24 cellular contexts compared by ENCODE assay signal in genomic region chr4:6230827-6231662, GRCh38. TPM values are rescaled to one million over a fixed set of nuclear protein-coding genes. Genes with fewer than 3 reads are reported as not detected.
A peak's percentile ranks its signal among the peaks of the same experiment; 100 is the strongest.
DNase-seq lines count a peak whose midpoint lies in the region; ATAC-seq, FAIRE-seq and TF ChIP-seq lines count a peak whose summit lies in the region.
"Had no signal": no experiment of that assay in that cellular context is flagged by ENCODE, and none has a peak within 500 bp of the region (broad histone marks: within the 10 kb centered on the region; RNA-seq: fewer than 3 reads in every experiment).

No MANE protein-coding gene starts in this region.

- H3K79me1 ChIP-seq in IMR-90 (ENCODE audit: low read depth in 1 of 2, low read length in 2 of 2) (no peaks in the 10 kb centered on the region), H1 (ENCODE audit: low read depth, low read length) (no peaks in the 10 kb centered on the region)

- H2AFZ ChIP-seq in IMR-90 (replicated peaks; ENCODE audit: low read length, poor library complexity) (peak overlapping the region; percentile 32), H1 (ENCODE audit: low read length) (no peak overlapping the region)
- H2AFZ ChIP-seq: GM23338 had no signal

- no peak overlapping the region for H3K18ac ChIP-seq in IMR-90 (ENCODE audit: low read depth, low read length)
- no peak overlapping the region for H3K18ac ChIP-seq in H1 (ENCODE audit: extremely low read depth, low read length)

- TF ChIP-seq CTCF in IMR-90 (conservative IDR thresholded peaks at IDR 0.05; ENCODE audit: low read depth, low read length) (no peak), H1 (IDR thresholded peaks at IDR 0.05; ENCODE audit: control extremely low read depth in 1 of 3, insufficient read depth in 1 of 3, low read depth in 1 of 3, low read length in 3 of 3) (no peak), osteocyte (IDR thresholded peaks at IDR 0.05) (no peak), upper lobe of right lung (IDR thresholded peaks at IDR 0.05) (no peak)

- in situ Hi-C loops in IMR-90 (cut with MboI; ENCODE audit: low sequenced_read_pairs), result no loop called here

- dilution Hi-C loops in IMR-90 (cut with HindIII; ENCODE audit: low sequenced_read_pairs, unreplicated experiment), result no loop called here

- FAIRE-seq in H1 (lab: Jason Lieb, UNC), result no peak
- FAIRE-seq: GM12892 had no signal

- no peak overlapping the region for H2BK5ac ChIP-seq in IMR-90 (ENCODE audit: low read depth, low read length, poor library complexity, severe bottlenecking)
- no peak overlapping the region for H2BK5ac ChIP-seq in H1 (ENCODE audit: low read depth, low read length)

- H3K36me3 Mint-ChIP-seq in osteocyte (ENCODE audit: unreplicated experiment), result no peaks in the 10 kb centered on the region
- H3K36me3 Mint-ChIP-seq: CD4-positive, alpha-beta memory T cell had no signal

- no peak for TF ChIP-seq EP300 in H1 (IDR thresholded peaks at IDR 0.05; ENCODE audit: borderline replicate concordance in 1 of 2, low read depth in 2 of 2, low read length in 2 of 2)

- ATAC-seq in IMR-90 (ENCODE audit: low read depth) (no peak), upper lobe of right lung (no peak), HG02678 (IDR thresholded peaks at IDR 0.05; ENCODE audit: unreplicated experiment) (no peak), HG03439 (IDR thresholded peaks at IDR 0.05; ENCODE audit: unreplicated experiment) (no peak), GM18873 (IDR thresholded peaks at IDR 0.05; ENCODE audit: low FRiP score, unreplicated experiment) (no peak)
- ATAC-seq: GM23338 had no signal

- POLR2A ChIA-PET in IMR-90 (lab: Charles Lee; ENCODE audit: unreplicated experiment), result no interaction called here
- POLR2A ChIA-PET in H1 (lab: Charles Lee; ENCODE audit: partially characterized antibody), result no interaction called here

- H3K4ac ChIP-seq in IMR-90 (ENCODE audit: low read depth, low read length), result no peak overlapping the region
- H3K4ac ChIP-seq in H1 (replicated peaks; ENCODE audit: insufficient read length, low read depth, low read length), result no peak overlapping the region

- H3K27me3 ChIP-seq in IMR-90 (ENCODE audit: control insufficient read depth, insufficient read depth, low read length) (peaks cover 10% of the 10 kb centered on the region; the same call in 1 of the 2 replicates), H1 (replicated peaks in 1 of 4; ENCODE audit: control insufficient read depth in 3 of 4, extremely low read depth in 1 of 4, insufficient read depth in 3 of 4, low read length in 3 of 4) (no peaks in the 10 kb centered on the region), upper lobe of right lung (no peaks in the 10 kb centered on the region)

- H3K4me2 ChIP-seq in IMR-90 (ENCODE audit: low read depth, low read length) (no peak overlapping the region), H1 (ENCODE audit: insufficient read depth in 1 of 2, low read depth in 2 of 2, low read length in 2 of 2) (no peak overlapping the region)
- H3K4me2 ChIP-seq: GM23338 had no signal

- H3K23ac ChIP-seq in IMR-90 (ENCODE audit: low read depth, low read length) (no peak overlapping the region), H1 (ENCODE audit: insufficient read length) (no peak overlapping the region)

- H3K4me3 Mint-ChIP-seq in osteocyte (ENCODE audit: unreplicated experiment), result no peak overlapping the region
- H3K4me3 Mint-ChIP-seq: CD4-positive, alpha-beta memory T cell; GM23338 had no signal

- H3K27ac ChIP-seq in IMR-90 (ENCODE audit: insufficient read depth, low read length), result no peak overlapping the region
- no peak overlapping the region for H3K27ac ChIP-seq in H1 (ENCODE audit: low read depth, low read length)
- no peak overlapping the region for H3K27ac ChIP-seq in upper lobe of right lung

- H3K4me1 ChIP-seq in IMR-90 (ENCODE audit: control insufficient read depth, insufficient read depth, low read length) (no peaks in the 10 kb centered on the region), H1 (replicated peaks in 1 of 4; ENCODE audit: control insufficient read depth in 3 of 4, insufficient read depth in 4 of 4, low read length in 3 of 4) (no peaks in the 10 kb centered on the region; a peak in 1 of 7 replicates), upper lobe of right lung (no peaks in the 10 kb centered on the region)
- H3K4me1 ChIP-seq: Caco-2 had no signal

- TF ChIP-seq RAD21 in IMR-90 (IDR thresholded peaks at IDR 0.05; ENCODE audit: low read length), result no peak
- no peak for TF ChIP-seq RAD21 in H1 (IDR thresholded peaks at IDR 0.05 in 1 of 2, conservative IDR thresholded peaks at IDR 0.05 in 1 of 2; ENCODE audit: low read depth in 2 of 2, low read length in 2 of 2)

- H2BK20ac ChIP-seq in IMR-90 (ENCODE audit: low read depth, low read length), result no peak overlapping the region
- H2BK20ac ChIP-seq in H1 (ENCODE audit: low read length), result no peak overlapping the region

- H3K9me1 ChIP-seq in IMR-90 (ENCODE audit: insufficient read depth, low read length), result no peaks in the 10 kb centered on the region

- H2BK120ac ChIP-seq in IMR-90 (ENCODE audit: low read depth, low read length) (no peak overlapping the region), H1 (replicated peaks; ENCODE audit: low read depth, low read length) (no peak overlapping the region)

- TF ChIP-seq POLR2A in IMR-90 (IDR thresholded peaks at IDR 0.05; ENCODE audit: low read depth, low read length) (no peak), H1 (IDR thresholded peaks at IDR 0.05; ENCODE audit: control extremely low read depth in 1 of 2, low read depth in 2 of 2, low read length in 2 of 2) (no peak)

- intact Hi-C loops in IMR-90 (cut with micrococcal nuclease) (no loop called here), upper lobe of right lung (cut with DNase I) (no loop called here)

- no peaks in the 10 kb centered on the region for H3K79me2 ChIP-seq in H1 (ENCODE audit: control insufficient read depth in 1 of 2, insufficient read depth in 2 of 2, low read length in 2 of 2)

- H2AK5ac ChIP-seq in IMR-90 (ENCODE audit: low read depth, low read length) (no peak overlapping the region), H1 (ENCODE audit: low read depth, low read length) (no peak overlapping the region)

- H4K8ac ChIP-seq in IMR-90 (ENCODE audit: low read depth in 2 of 2, low read length in 2 of 2), result no peak overlapping the region
- H4K8ac ChIP-seq in H1 (ENCODE audit: extremely low read depth, insufficient read depth, low read length), result peak overlapping the region; percentile 53; the same call in 1 of the 2 replicates

- BruUV-seq in IMR-90 (replicated peaks; lab: Mats Ljungman, UMichigan), result no TSS peak

- H2AK9ac ChIP-seq in IMR-90 (replicated peaks; ENCODE audit: low read depth, low read length, poor library complexity), result no peak overlapping the region

- WGBS in IMR-90 (ENCODE audit: extremely low coverage in 2 of 2, insufficient read length in 1 of 2), 2 experiments, result 66% methylated on average over 20 of the region's 21 CpGs; no CpG with 5 or more reads in 1 of the 2 experiments
- 86% methylated on average over 17 of the region's 21 CpGs; no CpG with 5 or more reads in 1 of the 2 experiments for WGBS in H1 (ENCODE audit: extremely low coverage in 1 of 2, insufficient coverage in 1 of 2, insufficient read length in 1 of 2, insufficient replicate concordance in 2 of 2, low coverage in 1 of 2, low lambda C conversion rate in 2 of 2, missing lambda C conversion rate in 1 of 2), 2 experiments

- no peaks in the 10 kb centered on the region for H3K4me1 Mint-ChIP-seq in osteocyte (ENCODE audit: unreplicated experiment)
- H3K4me1 Mint-ChIP-seq: CD4-positive, alpha-beta memory T cell had no signal

- H3K36me3 ChIP-seq in IMR-90 (ENCODE audit: control insufficient read depth, insufficient read depth, low read length) (no peaks in the 10 kb centered on the region), H1 (ENCODE audit: control insufficient read depth in 2 of 4, insufficient read depth in 4 of 4, low read length in 3 of 4) (no peaks in the 10 kb centered on the region), upper lobe of right lung (no peaks in the 10 kb centered on the region)

- H2BK12ac ChIP-seq in H1 (ENCODE audit: low read depth, low read length), result no peak overlapping the region

- no peak overlapping the region for H3K56ac ChIP-seq in IMR-90 (ENCODE audit: extremely low read depth, insufficient read depth, low read length)
- H3K56ac ChIP-seq in H1 (replicated peaks; ENCODE audit: insufficient read length, low read depth, low read length), result no peak overlapping the region

- H3K9me3 Mint-ChIP-seq in osteocyte (ENCODE audit: unreplicated experiment), result no peaks in the 10 kb centered on the region
- H3K9me3 Mint-ChIP-seq: CD4-positive, alpha-beta memory T cell; GM23338 had no signal

- H3K27me3 Mint-ChIP-seq in osteocyte (ENCODE audit: unreplicated experiment), result peaks cover 4% of the 10 kb centered on the region

- H3K9ac ChIP-seq in IMR-90 (ENCODE audit: low read depth, low read length), result no peak overlapping the region
- H3K9ac ChIP-seq in H1 (replicated peaks in 1 of 4; ENCODE audit: extremely low read depth in 1 of 4, low read depth in 3 of 4, low read length in 3 of 4), result no peak overlapping the region

- no peaks in the 10 kb centered on the region for H4K20me1 ChIP-seq in IMR-90 (ENCODE audit: insufficient read depth, low read length)
- H4K20me1 ChIP-seq in H1 (replicated peaks in 1 of 2; ENCODE audit: control insufficient read depth in 1 of 2, insufficient read depth in 2 of 2, low read length in 2 of 2), result no peaks in the 10 kb centered on the region

- H3K14ac ChIP-seq in IMR-90 (replicated peaks; ENCODE audit: low read depth, low read length) (no peak overlapping the region), H1 (ENCODE audit: insufficient read length) (no peak overlapping the region)

- peaks cover 2% of the 10 kb centered on the region; the same call in 1 of the 2 replicates for H3K23me2 ChIP-seq in H1 (ENCODE audit: low read depth, low read length)

- CTCF ChIA-PET in IMR-90 (lab: Yijun Ruan, JAX), result no interaction called here
- CTCF ChIA-PET in H1 (lab: Charles Lee; ENCODE audit: partially characterized antibody), result interaction anchor here (1.0 to 1.5 kb wide), 3 partner anchors 20 to 233 kb away, joined by 3 to 7 read pairs (median 4); no protein-coding TSS in a partner anchor

- no peaks in the 10 kb centered on the region for H3K9me3 ChIP-seq in IMR-90 (ENCODE audit: control insufficient read depth, insufficient read depth, low read length)
- H3K9me3 ChIP-seq in H1 (ENCODE audit: insufficient read depth in 2 of 2, low read depth in 1 of 2, low read length in 1 of 2), result no peaks in the 10 kb centered on the region
- no peaks in the 10 kb centered on the region for H3K9me3 ChIP-seq in upper lobe of right lung
- H3K9me3 ChIP-seq: Caco-2 had no signal

- H2BK15ac ChIP-seq in IMR-90 (ENCODE audit: low read depth, low read length), result no peak overlapping the region
- H2BK15ac ChIP-seq in H1 (ENCODE audit: low read length), result no peak overlapping the region

- no peak overlapping the region for H3K27ac Mint-ChIP-seq in osteocyte (ENCODE audit: unreplicated experiment)
- H3K27ac Mint-ChIP-seq: CD4-positive, alpha-beta memory T cell; GM23338 had no signal

- H3K4me3 ChIP-seq in IMR-90 (ENCODE audit: insufficient read depth, low read depth, low read length), result no peak overlapping the region
- H3K4me3 ChIP-seq in H1 (ENCODE audit: extremely low read depth in 1 of 4, insufficient read depth in 2 of 4, low read depth in 3 of 4, low read length in 4 of 4), result no peak overlapping the region
- H3K4me3 ChIP-seq in upper lobe of right lung, result no peak overlapping the region
- H3K4me3 ChIP-seq: GM23338 had no signal

- no peak overlapping the region for H4K5ac ChIP-seq in IMR-90 (ENCODE audit: low read depth, low read length)
- H4K5ac ChIP-seq in H1 (ENCODE audit: insufficient read length, low read depth, low read length), result no peak overlapping the region

- no peak for DNase-seq in IMR-90
- no peak for DNase-seq in H1 (ENCODE audit: low read depth in 1 of 2, low spot score in 2 of 2)
- DNase-seq in osteocyte (ENCODE audit: extremely low spot score, unreplicated experiment), result peak; percentile 83
- peak; percentile 52 for DNase-seq in upper lobe of right lung
- DNase-seq: Caco-2; CD4-positive, alpha-beta memory T cell; Kasumi-1; NCI-H1694; NCI-H2081; NCI-H2171; NCI-H345; NCI-H524; NCI-H774; OCI-M1; Right ventricle myocardium superior had no signal

- no peak overlapping the region for H4K91ac ChIP-seq in IMR-90 (ENCODE audit: insufficient read depth, low read depth, low read length)
- no peak overlapping the region for H4K91ac ChIP-seq in H1 (replicated peaks; ENCODE audit: insufficient read length, low read length)

RNA-seq across cellular contexts. Expression of gene JAKMIP1, which starts 30.7 kb away (rescaled TPM):
- total RNA-seq in IMR-90 (2012; rRNA removed), result not detected in 2 replicates
- not detected in 2 replicates for polyA plus RNA-seq in IMR-90 (2012; rRNA removed)
- not detected in 2 replicates for polyA plus RNA-seq in IMR-90 (2012; cell fraction: cytosol; rRNA removed)
- polyA plus RNA-seq in IMR-90 (2012; cell fraction: nucleus; rRNA removed; ENCODE audit: low replicate concordance), result not detected in 2 replicates
- total RNA-seq in H1 (2021; fragmentation: NEBNext Ultra II Directional; extraction: Animal tissue kit (Norgen Biotek cat#: 25700)), result 3.9 and 4.4 TPM in 2 replicates
- 2.5 and 2.7 TPM in 2 replicates for polyA plus RNA-seq in H1 (2011; rRNA removed)
- 4.6 TPM for polyA plus RNA-seq in H1 (2011; cell fraction: cytosol; rRNA removed)
- polyA plus RNA-seq in H1 (2011; cell fraction: nucleus; rRNA removed), result 6.6 TPM
- 3.2 to 4.2 TPM (median 3.3 TPM) in 4 replicates for polyA plus RNA-seq in H1 (2012, experiment 1 of 2)
- 0.80 TPM for polyA plus RNA-seq in H1 (2012, experiment 2 of 2)
- polyA plus RNA-seq in H1 (2013, experiment 1 of 2), result 1.5 TPM
- polyA plus RNA-seq in H1 (2013, experiment 2 of 2), result 1.5 TPM
- polyA minus RNA-seq in H1 (2011; rRNA and poly(A)+ RNA removed), result 1.5 and 1.9 TPM in 2 replicates
- 3.4 TPM for polyA minus RNA-seq in H1 (2011; cell fraction: cytosol; rRNA and poly(A)+ RNA removed)
- 9.3 TPM for polyA minus RNA-seq in H1 (2011; cell fraction: nucleus; rRNA and poly(A)+ RNA removed)
- not detected in 2 replicates for total RNA-seq in osteocyte
- total RNA-seq in upper lobe of right lung, result 0.64 TPM
- total RNA-seq: Caco-2, G401, MCF 10A, Right ventricle myocardium superior, SK-MEL-5 had no signal
- polyA plus RNA-seq: BJ had no signal

RNA-seq across cellular contexts. Expression of gene WFS1, which starts 38.6 kb away (rescaled TPM):
- total RNA-seq in IMR-90 (2012; rRNA removed) (9.7 TPM in 2 replicates), osteocyte (29.2 and 33.7 TPM in 2 replicates), upper lobe of right lung (110 TPM)
- polyA plus RNA-seq in IMR-90 (2012; rRNA removed) (42.4 and 47.7 TPM in 2 replicates), H1 (2011; rRNA removed) (43.1 and 55.7 TPM in 2 replicates)
- polyA plus RNA-seq in IMR-90 (2012; cell fraction: cytosol; rRNA removed), result 22.0 and 71.4 TPM in 2 replicates
- polyA plus RNA-seq in IMR-90 (2012; cell fraction: nucleus; rRNA removed; ENCODE audit: low replicate concordance), result 50.6 and 96.4 TPM in 2 replicates
- total RNA-seq in H1 (2021; fragmentation: NEBNext Ultra II Directional; extraction: Animal tissue kit (Norgen Biotek cat#: 25700)), result 29.1 and 34.0 TPM in 2 replicates
- polyA plus RNA-seq in H1 (2011; cell fraction: cytosol; rRNA removed), result 24.1 TPM
- polyA plus RNA-seq in H1 (2011; cell fraction: nucleus; rRNA removed), result 61.1 TPM
- 24.6 to 36.6 TPM (median 30.1 TPM) in 4 replicates for polyA plus RNA-seq in H1 (2012, experiment 1 of 2)
- polyA plus RNA-seq in H1 (2012, experiment 2 of 2), result 30.5 TPM
- polyA plus RNA-seq in H1 (2013, experiment 1 of 2), result 46.0 TPM
- polyA plus RNA-seq in H1 (2013, experiment 2 of 2), result 45.6 TPM
- 30.6 and 54.0 TPM in 2 replicates for polyA minus RNA-seq in H1 (2011; rRNA and poly(A)+ RNA removed)
- polyA minus RNA-seq in H1 (2011; cell fraction: cytosol; rRNA and poly(A)+ RNA removed), result 20.2 TPM
- polyA minus RNA-seq in H1 (2011; cell fraction: nucleus; rRNA and poly(A)+ RNA removed), result 24.3 TPM

Comparison
In these comparisons a context has a peak if more than half of its experiments do, and no peak if none do; other contexts are left out.
1. DNase-seq: peak in osteocyte (single experiment) and upper lobe of right lung (single experiment); none in IMR-90 (single experiment) and H1 (0 of 2).